8 cellular contexts compared by ENCODE assay signal in the genomic region with DNA sequence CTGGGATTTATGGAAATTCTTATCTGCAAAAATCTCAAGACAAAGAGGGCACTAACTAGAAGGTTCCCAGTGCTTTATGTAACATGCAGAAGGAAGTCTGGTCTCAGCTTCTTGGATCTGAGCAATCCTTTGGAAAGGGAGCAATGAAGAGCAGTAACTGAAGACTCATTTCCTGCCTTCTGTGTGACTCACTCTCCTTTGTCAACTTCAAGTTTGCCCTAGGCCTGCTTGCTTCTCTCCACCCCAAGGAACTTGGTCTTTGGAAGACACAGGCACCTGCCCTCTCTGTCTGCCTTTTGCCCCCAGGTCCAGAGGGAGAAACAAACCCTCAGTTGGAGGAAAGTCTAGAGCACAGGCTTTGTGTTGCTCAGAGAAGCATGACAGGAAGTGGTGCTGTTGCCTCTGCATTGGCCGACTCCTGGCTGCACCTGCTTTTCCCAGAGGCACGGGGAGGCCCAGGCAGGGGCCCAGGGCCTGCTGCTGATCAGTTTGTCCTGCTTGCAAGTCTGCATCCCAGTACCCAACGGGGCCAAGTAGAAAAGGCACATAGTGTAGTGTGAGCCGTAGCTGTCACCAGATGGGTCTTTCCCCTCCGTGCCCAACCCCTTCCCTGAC.
DNase-seq lines count a peak whose midpoint lies in the region; ATAC-seq lines count a peak whose summit lies in the region.

No MANE protein-coding gene starts in this region.

- peak; percentile 14 for ATAC-seq in left ventricle myocardium superior
- no peak for ATAC-seq in GM21515 (IDR thresholded peaks at IDR 0.05; ENCODE audit: unreplicated experiment)

- DNase-seq in COLO668 (lab: John Stamatoyannopoulos, UW; ENCODE audit: unreplicated experiment) (peak; percentile 81), KBM-7 (peak; percentile 29), left ventricle myocardium superior (no peak), HuH-7 (ENCODE audit: low spot score) (no peak), amygdala (lab: John Stamatoyannopoulos, UW) (no peak)
- peak; percentile 64 for DNase-seq in activated CD8-positive, alpha-beta memory T cell treated with anti-CD3 and anti-CD28 coated beads, Interleukin-2, amount 50 U/mL, for 48 hours

- H3K36me3 Mint-ChIP-seq in stimulated activated naive CD8-positive, alpha-beta T cell treated with anti-CD3 and anti-CD28 coated beads, Interleukin-15, Interleukin-2, amounts not matched to agents 100 ng/mL and 50 ng/mL, for 24 hours (ENCODE audit: low read depth) = peaks cover 53% of the 10 kb centered on the region

- in situ Hi-C loops in KBM-7 (cut with MboI; ENCODE audit: low pct_unique_long_range_greater_than_20kb, low sequenced_read_pairs) = no loop called here

- H3K27me3 Mint-ChIP-seq in stimulated activated naive CD8-positive, alpha-beta T cell treated with anti-CD3 and anti-CD28 coated beads, Interleukin-15, Interleukin-2, amounts not matched to agents 100 ng/mL and 50 ng/mL, for 24 hours = no peaks in the 10 kb centered on the region

- H3K27ac Mint-ChIP-seq in stimulated activated naive CD8-positive, alpha-beta T cell treated with anti-CD3 and anti-CD28 coated beads, Interleukin-15, Interleukin-2, amounts not matched to agents 100 ng/mL and 50 ng/mL, for 24 hours = peak overlapping the region; percentile 85

- intact Hi-C loops in left ventricle myocardium superior (cut with micrococcal nuclease) = no loop called here

- peak overlapping the region; percentile 39 for H3K4me3 Mint-ChIP-seq in stimulated activated naive CD8-positive, alpha-beta T cell treated with anti-CD3 and anti-CD28 coated beads, Interleukin-15, Interleukin-2, amounts not matched to agents 100 ng/mL and 50 ng/mL, for 24 hours

- no peaks in the 10 kb centered on the region for H3K9me3 Mint-ChIP-seq in stimulated activated naive CD8-positive, alpha-beta T cell treated with anti-CD3 and anti-CD28 coated beads, Interleukin-15, Interleukin-2, amounts not matched to agents 100 ng/mL and 50 ng/mL, for 24 hours

- peaks cover 65% of the 10 kb centered on the region for H3K4me1 Mint-ChIP-seq in stimulated activated naive CD8-positive, alpha-beta T cell treated with anti-CD3 and anti-CD28 coated beads, Interleukin-15, Interleukin-2, amounts not matched to agents 100 ng/mL and 50 ng/mL, for 24 hours (ENCODE audit: low read depth)

Comparison
In these comparisons a context has a peak if more than half of its experiments do, and no peak if none do; other contexts are left out.
1. DNase-seq: peak in COLO668 (single experiment), KBM-7 (single experiment) and activated CD8-positive, alpha-beta memory T cell treated with anti-CD3 and anti-CD28 coated beads, Interleukin-2, amount 50 U/mL, for 48 hours (single experiment); none in left ventricle myocardium superior (single experiment), HuH-7 (single experiment) and amygdala (0 of 56).